ENCODE assay signal across 23 cellular contexts in genomic region chr9:89215342-89215741, GRCh38. TPM values are rescaled to one million over a fixed set of nuclear protein-coding genes. Genes with fewer than 3 reads are reported as not detected.
DNase-seq lines count a peak whose midpoint lies in the region; ATAC-seq, FAIRE-seq and TF ChIP-seq lines count a peak whose summit lies in the region.
"Had no signal": no experiment of that assay in that cellular context is flagged by ENCODE, and none has a peak within 500 bp of the region (broad histone marks: within the 10 kb centered on the region; RNA-seq: fewer than 3 reads in every experiment).

No MANE protein-coding gene starts in this region.

- POLR2A ChIA-PET in HepG2 (lab: Yijun Ruan, JAX) = no interaction called here
- POLR2A ChIA-PET in H1 (lab: Charles Lee; ENCODE audit: partially characterized antibody) = no interaction called here

- no peak overlapping the region for H2BK5ac ChIP-seq in H1 (ENCODE audit: low read depth, low read length)

- no peak overlapping the region for H4K91ac ChIP-seq in H1 (replicated peaks; ENCODE audit: insufficient read length, low read length)

- FAIRE-seq in HepG2 (lab: Jason Lieb, UNC) = no peak
- FAIRE-seq in H1 (lab: Jason Lieb, UNC) = no peak
- FAIRE-seq: A204.1, G401.6, GM12892, H54 had no signal

- DNase-seq in HepG2 (ENCODE audit: low spot score) = no peak
- no peak for DNase-seq in right lobe of liver
- peak in 1 of 2 experiments; percentile 36 for DNase-seq in H1 (ENCODE audit: low read depth in 1 of 2, low spot score in 2 of 2)
- peak; percentile 20 for DNase-seq in neural progenitor cell (ENCODE audit: low spot score)
- DNase-seq in amniotic stem cell (lab: John Stamatoyannopoulos, UW) = no peak
- no peak for DNase-seq in medulla oblongata (ENCODE audit: extremely low spot score)
- DNase-seq in NCI-H345 treated with DMSO at 0.1 percent for 48 hours (lab: John Stamatoyannopoulos, UW; ENCODE audit: unreplicated experiment) = no peak
- DNase-seq: Caco-2; CD4-positive, CD25-positive, alpha-beta regulatory T cell; CD8-positive, alpha-beta T cell; DMS153; DND-41; GM23248; HFFc6 had no signal

- H3K4me2 ChIP-seq in HepG2 (ENCODE audit: low read depth, low read length) (no peak overlapping the region), H1 (ENCODE audit: insufficient read depth in 1 of 2, low read depth in 2 of 2, low read length in 2 of 2) (no peak overlapping the region), neural progenitor cell (no peak overlapping the region)
- H3K4me2 ChIP-seq: BLaER1 had no signal

- no peak overlapping the region for H3K56ac ChIP-seq in H1 (replicated peaks; ENCODE audit: insufficient read length, low read depth, low read length)

- H3K27ac Mint-ChIP-seq in neural progenitor cell = no peak overlapping the region
- H3K27ac Mint-ChIP-seq: B cell; CD4-positive, CD25-positive, alpha-beta regulatory T cell; CD8-positive, alpha-beta T cell; HFFc6 had no signal

- H3K23ac ChIP-seq in H1 (ENCODE audit: insufficient read length) = no peak overlapping the region

- H2BK20ac ChIP-seq in H1 (ENCODE audit: low read length) = no peak overlapping the region

- H3K9me3 ChIP-seq in HepG2 (ENCODE audit: low read length) (no peaks in the 10 kb centered on the region), right lobe of liver (no peaks in the 10 kb centered on the region), H1 (ENCODE audit: insufficient read depth in 2 of 2, low read depth in 1 of 2, low read length in 1 of 2) (peaks cover 4 to 5% of the 10 kb centered on the region in 2 experiments; a peak in 2 of 4 replicates), neural progenitor cell (ENCODE audit: low read depth) (no peaks in the 10 kb centered on the region)
- H3K9me3 ChIP-seq: Caco-2, HAP-1 had no signal

- H3K36me3 Mint-ChIP-seq in neural progenitor cell = peaks cover 3% of the 10 kb centered on the region
- H3K36me3 Mint-ChIP-seq: CD8-positive, alpha-beta T cell had no signal

- H3K9me3 Mint-ChIP-seq in neural progenitor cell = peaks cover 16% of the 10 kb centered on the region
- H3K9me3 Mint-ChIP-seq: CD8-positive, alpha-beta T cell had no signal

- no peak for TF ChIP-seq CTCF in HepG2 (CRISPR knock-in tag; IDR thresholded peaks at IDR 0.05)
- TF ChIP-seq CTCF in right lobe of liver (IDR thresholded peaks at IDR 0.05) = no peak
- TF ChIP-seq CTCF in H1 (IDR thresholded peaks at IDR 0.05; ENCODE audit: control extremely low read depth in 1 of 3, insufficient read depth in 1 of 3, low read depth in 1 of 3, low read length in 3 of 3) = no peak
- TF ChIP-seq CTCF in neural progenitor cell (IDR thresholded peaks at IDR 0.05) = no peak

- H4K8ac ChIP-seq in H1 (ENCODE audit: extremely low read depth, insufficient read depth, low read length) = no peak overlapping the region

- H2AK5ac ChIP-seq in H1 (ENCODE audit: low read depth, low read length) = no peak overlapping the region

- H3K36me3 ChIP-seq in HepG2 (replicated peaks in 1 of 2; ENCODE audit: control insufficient read depth in 1 of 2, insufficient read depth in 2 of 2, low read length in 2 of 2) (no peaks in the 10 kb centered on the region), right lobe of liver (no peaks in the 10 kb centered on the region), H1 (ENCODE audit: control insufficient read depth in 2 of 4, insufficient read depth in 4 of 4, low read length in 3 of 4) (no peaks in the 10 kb centered on the region), neural progenitor cell (no peaks in the 10 kb centered on the region)
- H3K36me3 ChIP-seq: BLaER1, HAP-1 had no signal

- intact Hi-C loops in HepG2 (cut with micrococcal nuclease; ENCODE audit: unreplicated experiment) (no loop called here), right lobe of liver (cut with DNase I) (no loop called here)

- WGBS in HepG2 (ENCODE audit: low lambda C conversion rate) = 0% methylated on average over 1 of the region's 3 CpGs
- WGBS in right lobe of liver (ENCODE audit: insufficient coverage, low coverage, low lambda C conversion rate, missing lambda C conversion rate) = 89% methylated on average over 3 of the region's 3 CpGs
- WGBS in H1 (ENCODE audit: extremely low coverage in 1 of 2, insufficient coverage in 1 of 2, insufficient read length in 1 of 2, insufficient replicate concordance in 2 of 2, low coverage in 1 of 2, low lambda C conversion rate in 2 of 2, missing lambda C conversion rate in 1 of 2), 2 experiments = 76% methylated on average over 3 of the region's 3 CpGs; no CpG with 5 or more reads in 1 of the 2 experiments

- H4K20me1 ChIP-seq in HepG2 (ENCODE audit: insufficient read depth, low read length) (no peaks in the 10 kb centered on the region), H1 (replicated peaks in 1 of 2; ENCODE audit: control insufficient read depth in 1 of 2, insufficient read depth in 2 of 2, low read length in 2 of 2) (no peaks in the 10 kb centered on the region), neural progenitor cell (ENCODE audit: low read depth) (no peaks in the 10 kb centered on the region)
- H4K20me1 ChIP-seq: BLaER1 had no signal

- CTCF ChIA-PET in HepG2 (lab: Yijun Ruan, JAX; ENCODE audit: low intra/inter-chr PET ratio, low total read pairs) = no interaction called here
- CTCF ChIA-PET in H1 (lab: Charles Lee; ENCODE audit: partially characterized antibody) = no interaction called here

- no peak overlapping the region for H4K5ac ChIP-seq in H1 (ENCODE audit: insufficient read length, low read depth, low read length)

- peaks cover under 1% of the 10 kb centered on the region; the same call in 1 of the 2 replicates for H3K23me2 ChIP-seq in H1 (ENCODE audit: low read depth, low read length)

- H3F3A ChIP-seq in neural progenitor cell (ENCODE audit: low read depth) = no peaks in the 10 kb centered on the region

- TF ChIP-seq RAD21 in HepG2 (CRISPR knock-in tag; IDR thresholded peaks at IDR 0.05) = no peak
- no peak for TF ChIP-seq RAD21 in H1 (IDR thresholded peaks at IDR 0.05 in 1 of 2, conservative IDR thresholded peaks at IDR 0.05 in 1 of 2; ENCODE audit: low read depth in 2 of 2, low read length in 2 of 2)

- H2BK12ac ChIP-seq in H1 (ENCODE audit: low read depth, low read length) = 0 out of 2 replicates have a peak overlapping the region, but pooled peaks have one; percentile 28

- H3K18ac ChIP-seq in H1 (ENCODE audit: extremely low read depth, low read length) = no peak overlapping the region

- H3K79me2 ChIP-seq in HepG2 (ENCODE audit: insufficient read depth, low read length) = no peaks in the 10 kb centered on the region
- no peaks in the 10 kb centered on the region for H3K79me2 ChIP-seq in H1 (ENCODE audit: control insufficient read depth in 1 of 2, insufficient read depth in 2 of 2, low read length in 2 of 2)
- H3K79me2 ChIP-seq in neural progenitor cell (ENCODE audit: low read depth) = no peaks in the 10 kb centered on the region

- ATAC-seq in HepG2 (no peak), right lobe of liver (no peak)
- ATAC-seq: CD8-positive, alpha-beta T cell had no signal

- TF ChIP-seq POLR2A in HepG2 (IDR thresholded peaks at IDR 0.05; ENCODE audit: insufficient read depth in 1 of 2, low read depth in 2 of 2, low read length in 2 of 2) (no peak), right lobe of liver (IDR thresholded peaks at IDR 0.05) (no peak), H1 (IDR thresholded peaks at IDR 0.05; ENCODE audit: control extremely low read depth in 1 of 2, low read depth in 2 of 2, low read length in 2 of 2) (no peak)

- in situ Hi-C loops in HepG2 (cut with HindIII; ENCODE audit: extremely low pct_ligation_motif_present, low pct_unique_long_range_greater_than_20kb) = no loop called here

- H3K27me3 ChIP-seq in HepG2 (ENCODE audit: control insufficient read depth in 1 of 2, insufficient read depth in 2 of 2, low read length in 2 of 2) (peaks cover 0 to 8% of the 10 kb centered on the region in 2 experiments; a peak in 1 of 5 replicates), right lobe of liver (no peaks in the 10 kb centered on the region), H1 (replicated peaks in 1 of 4; ENCODE audit: control insufficient read depth in 3 of 4, extremely low read depth in 1 of 4, insufficient read depth in 3 of 4, low read length in 3 of 4) (no peaks in the 10 kb centered on the region), neural progenitor cell (no peaks in the 10 kb centered on the region)
- H3K27me3 ChIP-seq: BLaER1 had no signal

- no peak overlapping the region for H3K4ac ChIP-seq in H1 (replicated peaks; ENCODE audit: insufficient read length, low read depth, low read length)

- H3K79me1 ChIP-seq in H1 (ENCODE audit: low read depth, low read length) = no peaks in the 10 kb centered on the region

- peaks cover 27% of the 10 kb centered on the region for H3K4me1 Mint-ChIP-seq in neural progenitor cell
- H3K4me1 Mint-ChIP-seq: B cell; CD4-positive, CD25-positive, alpha-beta regulatory T cell had no signal

- H3K14ac ChIP-seq in H1 (ENCODE audit: insufficient read length) = no peak overlapping the region

- H2AFZ ChIP-seq in HepG2 (ENCODE audit: low read length) (no peak overlapping the region), H1 (ENCODE audit: low read length) (no peak overlapping the region), neural progenitor cell (replicated peaks) (no peak overlapping the region)
- H2AFZ ChIP-seq: GM23248 had no signal

- H3K4me3 Mint-ChIP-seq in neural progenitor cell = no peak overlapping the region
- H3K4me3 Mint-ChIP-seq: B cell; CD4-positive, CD25-positive, alpha-beta regulatory T cell; CD8-positive, alpha-beta T cell; HFFc6 had no signal

- BruUV-seq in HepG2 (replicated peaks; lab: Mats Ljungman, UMichigan) = no TSS peak

- no peak for TF ChIP-seq EP300 in HepG2 (IDR thresholded peaks at IDR 0.05; ENCODE audit: low read depth in 2 of 2, low read length in 2 of 2)
- no peak for TF ChIP-seq EP300 in HepG2 (CRISPR knock-in tag; IDR thresholded peaks at IDR 0.05; ENCODE audit: borderline replicate concordance)
- no peak for TF ChIP-seq EP300 in H1 (IDR thresholded peaks at IDR 0.05; ENCODE audit: borderline replicate concordance in 1 of 2, low read depth in 2 of 2, low read length in 2 of 2)

- H3K4me3 ChIP-seq in HepG2 (replicated peaks in 1 of 3; ENCODE audit: insufficient read depth in 1 of 3, low read depth in 2 of 3, low read length in 3 of 3) (no peak overlapping the region), right lobe of liver (no peak overlapping the region), H1 (ENCODE audit: extremely low read depth in 1 of 4, insufficient read depth in 2 of 4, low read depth in 3 of 4, low read length in 4 of 4) (no peak overlapping the region), neural progenitor cell (no peak overlapping the region)
- H3K4me3 ChIP-seq: BLaER1, GM23248, HAP-1 had no signal

- no peak overlapping the region for H3K27ac ChIP-seq in HepG2 (ENCODE audit: extremely low read length, insufficient read depth, low read length)
- no peak overlapping the region for H3K27ac ChIP-seq in right lobe of liver
- H3K27ac ChIP-seq in H1 (ENCODE audit: low read depth, low read length) = no peak overlapping the region
- no peak overlapping the region for H3K27ac ChIP-seq in neural progenitor cell
- H3K27ac ChIP-seq: 22Rv1, BLaER1, C4-2B, GM23248 had no signal

- no peak overlapping the region for H2BK15ac ChIP-seq in H1 (ENCODE audit: low read length)

- no peak overlapping the region for H2BK120ac ChIP-seq in H1 (replicated peaks; ENCODE audit: low read depth, low read length)

- no peaks in the 10 kb centered on the region for H3K4me1 ChIP-seq in HepG2 (ENCODE audit: insufficient read depth, low read length)
- H3K4me1 ChIP-seq in right lobe of liver = no peaks in the 10 kb centered on the region
- peaks cover 0 to 2% (median 0%) of the 10 kb centered on the region in 4 experiments; a peak in 1 of 7 replicates for H3K4me1 ChIP-seq in H1 (replicated peaks in 1 of 4; ENCODE audit: control insufficient read depth in 3 of 4, insufficient read depth in 4 of 4, low read length in 3 of 4)
- H3K4me1 ChIP-seq in neural progenitor cell = peaks cover 8% of the 10 kb centered on the region
- H3K4me1 ChIP-seq: BLaER1, Caco-2, HAP-1 had no signal

- H3K9ac ChIP-seq in HepG2 (ENCODE audit: insufficient read depth, low read depth, low read length) (no peak overlapping the region), H1 (replicated peaks in 1 of 4; ENCODE audit: extremely low read depth in 1 of 4, low read depth in 3 of 4, low read length in 3 of 4) (no peak overlapping the region), neural progenitor cell (no peak overlapping the region)
- H3K9ac ChIP-seq: BLaER1, GM23248 had no signal

- peaks cover 12% of the 10 kb centered on the region for H3K27me3 Mint-ChIP-seq in neural progenitor cell (ENCODE audit: insufficient read depth, low read depth)

RNA-seq across cellular contexts. Expression of gene SHC3, which starts 36.7 kb away (rescaled TPM):
- total RNA-seq in HepG2 (2016; rRNA removed; fragmentation: Illumina TruSeq; extraction: Trizol) (0.89 and 1.1 TPM in 2 replicates), right lobe of liver (under 1 TPM; 0.05 to 0.35 (median 0.17) TPM), neural progenitor cell (ENCODE audit: low replicate concordance) (0.64 and 0.99 TPM in 2 replicates)
- 0.26 and 0.71 TPM in 2 replicates for total RNA-seq in HepG2 (2016; cell fraction: cytosol; rRNA removed; fragmentation: Illumina TruSeq; extraction: Trizol; ENCODE audit: low read depth)
- 0.97 and 1.2 TPM in 2 replicates for total RNA-seq in HepG2 (2016; cell fraction: insoluble cytoplasmic fraction; rRNA removed; fragmentation: Illumina TruSeq; extraction: Trizol)
- 0.38 and 0.49 TPM in 2 replicates for total RNA-seq in HepG2 (2016; cell fraction: membrane; rRNA removed; fragmentation: Illumina TruSeq; extraction: Trizol)
- 0.69 and 1.0 TPM in 2 replicates for total RNA-seq in HepG2 (2016; cell fraction: nucleus; rRNA removed; fragmentation: Illumina TruSeq; extraction: Trizol)
- polyA plus RNA-seq in HepG2 (2011; rRNA removed) (0.09 and 0.12 TPM in 2 replicates), H1 (2011; rRNA removed) (1.2 and 1.4 TPM in 2 replicates)
- polyA plus RNA-seq in HepG2 (2011; cell fraction: cytosol; rRNA removed) = 0.07 and 0.10 TPM in 2 replicates
- 0.39 and 0.42 TPM in 2 replicates for polyA plus RNA-seq in HepG2 (2011; cell fraction: nucleus; rRNA removed)
- 0.04 and 0.20 TPM in 2 replicates for polyA plus RNA-seq in HepG2 (2012)
- polyA plus RNA-seq in HepG2 (2016; cell fraction: cytosol; fragmentation: Illumina TruSeq; extraction: Trizol; ENCODE audit: low read depth) = 0.06 and 0.20 TPM in 2 replicates
- 0.45 and 0.52 TPM in 2 replicates for polyA plus RNA-seq in HepG2 (2016; cell fraction: insoluble cytoplasmic fraction; fragmentation: Illumina TruSeq; extraction: Trizol; ENCODE audit: low read depth)
- 0.11 and 0.20 TPM in 2 replicates for polyA plus RNA-seq in HepG2 (2016; cell fraction: membrane; fragmentation: Illumina TruSeq; extraction: Trizol; ENCODE audit: low read depth)
- 1.3 and 1.7 TPM in 2 replicates for polyA plus RNA-seq in HepG2 (2016; cell fraction: nucleus; fragmentation: Illumina TruSeq; extraction: Trizol; ENCODE audit: insufficient read depth, low read depth)
- 0.36 and 1.1 TPM in 2 replicates for polyA minus RNA-seq in HepG2 (2011; rRNA and poly(A)+ RNA removed; ENCODE audit: low replicate concordance)
- 0.09 and 0.20 TPM in 2 replicates for polyA minus RNA-seq in HepG2 (2011; cell fraction: cytosol; rRNA and poly(A)+ RNA removed)
- 0.25 and 0.26 TPM in 2 replicates for polyA minus RNA-seq in HepG2 (2011; cell fraction: nucleus; rRNA and poly(A)+ RNA removed)
- 7.1 and 8.4 TPM in 2 replicates for total RNA-seq in H1 (2021; fragmentation: NEBNext Ultra II Directional; extraction: Animal tissue kit (Norgen Biotek cat#: 25700))
- 1.6 TPM for polyA plus RNA-seq in H1 (2011; cell fraction: cytosol; rRNA removed)
- 3.4 TPM for polyA plus RNA-seq in H1 (2011; cell fraction: nucleus; rRNA removed)
- 1.6 to 3.0 TPM (median 2.4 TPM) in 4 replicates for polyA plus RNA-seq in H1 (2012, experiment 1 of 2)
- polyA plus RNA-seq in H1 (2012, experiment 2 of 2) = 1.5 TPM
- polyA plus RNA-seq in H1 (2013, experiment 1 of 2) = 4.1 TPM
- polyA plus RNA-seq in H1 (2013, experiment 2 of 2) = 4.5 TPM
- 3.2 and 3.8 TPM in 2 replicates for polyA minus RNA-seq in H1 (2011; rRNA and poly(A)+ RNA removed)
- 2.1 TPM for polyA minus RNA-seq in H1 (2011; cell fraction: cytosol; rRNA and poly(A)+ RNA removed)
- polyA minus RNA-seq in H1 (2011; cell fraction: nucleus; rRNA and poly(A)+ RNA removed) = 3.4 TPM
- total RNA-seq: B cell; CD4-positive, CD25-positive, alpha-beta regulatory T cell; CD8-positive, alpha-beta T cell had no signal
- polyA plus RNA-seq: CD4-positive, CD25-positive, alpha-beta regulatory T cell had no signal
